Comparison of ENCODE assay signal across 7 cellular contexts in genomic region chr20:25862967-25863530, GRCh38.
DNase-seq lines count a peak whose midpoint lies in the region; ATAC-seq, FAIRE-seq and TF ChIP-seq lines count a peak whose summit lies in the region.
"Not testable (repeated sequence)": the region's sequence is repeated elsewhere in the genome, so short reads cannot be mapped to it uniquely, and the experiment has no call there.

No MANE protein-coding gene starts in this region.

- peak; percentile 45 for ATAC-seq in GM18511 (IDR thresholded peaks at IDR 0.05; ENCODE audit: unreplicated experiment)

- dilution Hi-C loops in keratinocyte (cut with MboI; ENCODE audit: extremely low pct_ligation_motif_present, low sequenced_read_pairs), result not testable (repeated sequence)

- not testable (repeated sequence) for H3K9me3 ChIP-seq in keratinocyte (ENCODE audit: control insufficient read depth, low read depth, low read length)

- not testable (repeated sequence) for FAIRE-seq in keratinocyte (lab: Jason Lieb, UNC)

- H3K36me3 Mint-ChIP-seq in chondrocyte (ENCODE audit: low read depth), result not testable (repeated sequence)

- TF ChIP-seq CTCF in chondrocyte (IDR thresholded peaks at IDR 0.05), result peak; percentile 48
- peak in 1 of 3 experiments; percentile 15 for TF ChIP-seq CTCF in keratinocyte (optimal IDR thresholded peaks at IDR 0.05 in 1 of 3, IDR thresholded peaks at IDR 0.05 in 1 of 3, conservative IDR thresholded peaks at IDR 0.05 in 1 of 3; ENCODE audit: extremely low read depth in 1 of 3, insufficient read depth in 2 of 3, low read length in 3 of 3)

- not testable (repeated sequence) for H3K27ac ChIP-seq in keratinocyte (ENCODE audit: control insufficient read depth, insufficient read depth, low read length); skin epidermis

- not testable (repeated sequence) for H4K20me1 ChIP-seq in keratinocyte (ENCODE audit: control insufficient read depth, extremely low read depth, insufficient read depth, low read length)

- peaks cover 25% of the 10 kb centered on the region for H3K27me3 ChIP-seq in keratinocyte (ENCODE audit: control insufficient read depth, extremely low read depth, insufficient read depth, low read length)

- H3K27me3 Mint-ChIP-seq in chondrocyte (ENCODE audit: low read depth), result not testable (repeated sequence)

- H2AFZ ChIP-seq in keratinocyte (ENCODE audit: control insufficient read depth, low read length), result peak overlapping the region; percentile 71

- H3K9me1 ChIP-seq in keratinocyte (ENCODE audit: control insufficient read depth, extremely low read depth, insufficient read depth, low read length), result not testable (repeated sequence)

- not testable (repeated sequence) for H3K79me2 ChIP-seq in keratinocyte (ENCODE audit: control insufficient read depth, insufficient read depth, low read length)

- H3K4me3 ChIP-seq in keratinocyte (ENCODE audit: control insufficient read depth in 2 of 3, extremely low read depth in 1 of 3, insufficient read depth in 2 of 3, low read depth in 1 of 3, low read length in 3 of 3) (peak overlapping the region; percentile 34 to 36 (median 35)), skin epidermis (peak overlapping the region; percentile 14 to 43 (median 20))

- peaks cover 43% of the 10 kb centered on the region for H3K4me1 Mint-ChIP-seq in chondrocyte (ENCODE audit: low read depth)

- not testable (repeated sequence) for H3K36me3 ChIP-seq in keratinocyte (ENCODE audit: control insufficient read depth in 2 of 2, extremely low read depth in 1 of 2, insufficient read depth in 2 of 2, low read length in 2 of 2)

- H3K27ac Mint-ChIP-seq in chondrocyte (ENCODE audit: unreplicated experiment), result peak overlapping the region; percentile 88

- peak; percentile 98 for DNase-seq in HT-29 (ENCODE audit: low spot score)
- DNase-seq in NCI-H774 (lab: John Stamatoyannopoulos, UW), result peak; percentile 66
- peak; percentile 77 for DNase-seq in activated CD4-positive, alpha-beta T cell treated with anti-CD3 and anti-CD28 coated beads, Interleukin-2, amount 50 U/mL, for 1 hour
- peak; percentile 97 for DNase-seq in chondrocyte (ENCODE audit: low spot score)
- DNase-seq in keratinocyte (ENCODE audit: low read depth, low spot score), result not testable (repeated sequence)

- H3K9ac ChIP-seq in keratinocyte (ENCODE audit: control insufficient read depth, extremely low read depth, insufficient read depth, low read length), result not testable (repeated sequence)

- peaks cover 35% of the 10 kb centered on the region for H3K4me1 ChIP-seq in keratinocyte (ENCODE audit: control insufficient read depth, extremely low read depth, insufficient read depth, low read length)

- H3K9me3 Mint-ChIP-seq in chondrocyte (ENCODE audit: low read depth), result not testable (repeated sequence)

- H3K4me3 Mint-ChIP-seq in chondrocyte (ENCODE audit: unreplicated experiment), result peak overlapping the region; percentile 77

- peak overlapping the region; percentile 80 for H3K4me2 ChIP-seq in keratinocyte (ENCODE audit: control insufficient read depth, extremely low read depth, insufficient read depth, low read depth, low read length)
